ENCODE assay signal across 17 cellular contexts in the genomic region with DNA sequence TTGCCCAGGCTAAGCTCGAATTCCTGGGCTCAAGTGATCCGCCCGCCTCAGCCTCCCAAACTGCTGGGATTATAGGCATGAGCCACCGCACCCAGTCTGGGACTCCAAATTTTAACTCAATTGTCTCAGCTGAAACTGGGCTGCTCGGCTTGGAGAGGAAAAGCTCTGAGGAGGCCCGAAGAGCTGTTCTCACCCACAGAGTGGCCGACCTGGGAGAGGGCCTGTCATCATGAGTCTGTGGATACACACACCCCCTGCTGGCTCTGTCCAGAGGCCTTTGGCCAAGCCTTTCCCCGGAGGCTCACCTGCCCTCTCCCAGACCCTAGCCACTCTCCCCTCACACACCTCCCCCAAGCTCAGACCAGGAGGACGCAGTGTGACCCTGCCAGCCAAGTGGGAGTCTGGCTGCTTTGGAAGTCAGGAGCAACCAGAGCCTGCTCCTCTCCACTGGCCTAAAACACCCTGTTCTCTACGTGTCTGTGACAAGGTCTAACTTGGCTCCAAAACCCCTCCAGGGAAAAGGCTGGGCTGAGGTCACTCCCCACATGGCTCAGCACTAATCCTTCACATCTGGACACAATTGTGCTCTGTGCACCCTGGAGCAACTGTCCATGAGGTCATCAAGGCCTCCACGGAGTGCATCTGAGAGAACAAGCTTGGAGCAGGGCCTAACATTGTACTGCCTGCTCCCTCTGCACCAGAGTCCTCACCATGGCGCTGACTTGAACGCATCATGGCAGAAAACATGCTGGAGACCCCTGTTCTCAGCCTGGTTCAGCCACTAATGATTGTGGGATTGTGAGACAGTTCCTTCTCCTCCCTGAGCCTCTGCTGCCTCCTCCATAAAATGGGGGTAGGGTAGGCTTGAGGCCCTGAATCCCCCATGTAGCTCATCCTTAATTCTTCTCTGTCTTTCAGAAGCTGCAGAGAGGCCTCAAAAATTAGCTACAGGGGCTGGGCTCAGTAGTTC. TPM values are rescaled to one million over a fixed set of nuclear protein-coding genes. Genes with fewer than 3 reads are reported as not detected.
DNase-seq lines count a peak whose midpoint lies in the region; ATAC-seq and TF ChIP-seq lines count a peak whose summit lies in the region.
"Had no signal": no experiment of that assay in that cellular context is flagged by ENCODE, and none has a peak within 500 bp of the region (broad histone marks: within the 10 kb centered on the region; RNA-seq: fewer than 3 reads in every experiment).

No MANE protein-coding gene starts in this region.

- peaks cover 10% of the 10 kb centered on the region for H3K4me1 ChIP-seq in SJCRH30
- H3K4me1 ChIP-seq in gastroesophageal sphincter = peaks cover 0 to 8% (median 0%) of the 10 kb centered on the region in 3 donors

- H3K4me3 ChIP-seq in SJCRH30 (no peak overlapping the region), gastroesophageal sphincter (no peak overlapping the region)
- H3K4me3 ChIP-seq: smooth muscle cell had no signal

- H3K27me3 Mint-ChIP-seq in activated T-helper 1 cell treated with anti-CD3 and anti-CD28 coated beads, Interleukin-12 subunit alpha, Interleukin-12 subunit beta, Interleukin-2, Interleukin-4 antibody, amounts not matched to agents 30 ng/mL and 10 ng/mL and 1 ng/mL, durations not matched to agents 14 hours and 24 hours and 36 hours (ENCODE audit: insufficient read depth) = peaks cover 19% of the 10 kb centered on the region

- TF ChIP-seq EP300 in gastroesophageal sphincter (IDR thresholded peaks at IDR 0.05) = no peak

- WGBS in gastroesophageal sphincter (ENCODE audit: low coverage in 1 of 2), 2 donors = 75 to 86% methylated on average over 2 of the region's 13 CpGs

- intact Hi-C loops in activated T-helper 1 cell treated with anti-CD3 and anti-CD28 coated beads, Interleukin-12 subunit alpha, Interleukin-12 subunit beta, Interleukin-2, Interleukin-4 antibody, amounts not matched to agents 30 ng/mL and 10 ng/mL and 1 ng/mL, durations not matched to agents 14 hours and 24 hours and 36 hours (cut with micrococcal nuclease) = no loop called here

- no peaks in the 10 kb centered on the region for H3K36me3 Mint-ChIP-seq in activated T-helper 1 cell treated with anti-CD3 and anti-CD28 coated beads, Interleukin-12 subunit alpha, Interleukin-12 subunit beta, Interleukin-2, Interleukin-4 antibody, amounts not matched to agents 30 ng/mL and 10 ng/mL and 1 ng/mL, durations not matched to agents 14 hours and 24 hours and 36 hours (ENCODE audit: low read depth)

- H3K4me3 Mint-ChIP-seq in activated T-helper 1 cell treated with anti-CD3 and anti-CD28 coated beads, Interleukin-12 subunit alpha, Interleukin-12 subunit beta, Interleukin-2, Interleukin-4 antibody, amounts not matched to agents 30 ng/mL and 10 ng/mL and 1 ng/mL, durations not matched to agents 14 hours and 24 hours and 36 hours = no peak overlapping the region
- H3K4me3 Mint-ChIP-seq: central memory CD8-positive, alpha-beta T cell had no signal

- H3K36me3 ChIP-seq in SJCRH30 (no peaks in the 10 kb centered on the region), gastroesophageal sphincter (no peaks in the 10 kb centered on the region)

- H3K4me1 Mint-ChIP-seq in activated T-helper 1 cell treated with anti-CD3 and anti-CD28 coated beads, Interleukin-12 subunit alpha, Interleukin-12 subunit beta, Interleukin-2, Interleukin-4 antibody, amounts not matched to agents 30 ng/mL and 10 ng/mL and 1 ng/mL, durations not matched to agents 14 hours and 24 hours and 36 hours (ENCODE audit: low read depth) = no peaks in the 10 kb centered on the region
- H3K4me1 Mint-ChIP-seq: central memory CD8-positive, alpha-beta T cell had no signal

- H3K27ac Mint-ChIP-seq in activated T-helper 1 cell treated with anti-CD3 and anti-CD28 coated beads, Interleukin-12 subunit alpha, Interleukin-12 subunit beta, Interleukin-2, Interleukin-4 antibody, amounts not matched to agents 30 ng/mL and 10 ng/mL and 1 ng/mL, durations not matched to agents 14 hours and 24 hours and 36 hours = no peak overlapping the region
- H3K27ac Mint-ChIP-seq: activated T-helper 2 cell treated with anti-CD3 and anti-CD28 coated beads, Interferon-gamma antibody, Interleukin-2, Interleukin-4, amounts not matched to agents 10 μg/mL and 5 μg/mL and 100 μg/mL, durations not matched to agents 14 hours and 24 hours and 36 hours had no signal

- ATAC-seq in gastroesophageal sphincter (peak; percentile 63), HG03196 (IDR thresholded peaks at IDR 0.05; ENCODE audit: unreplicated experiment) (no peak)
- ATAC-seq: activated CD4-positive, CD25-positive, alpha-beta regulatory T cell treated with anti-CD3 and anti-CD28 coated beads, Interleukin-2, amount 50 U/mL, for 24 hours had no signal

- DNase-seq in AG20443 (ENCODE audit: low spot score) = peak; percentile 82
- DNase-seq in SJCRH30 = peak; percentile 82 to 83
- DNase-seq in non-pigmented ciliary epithelial cell (ENCODE audit: low read depth) = peak; percentile 15
- no peak for DNase-seq in germinal center (ENCODE audit: low spot score)
- DNase-seq in activated T-helper 1 cell treated with anti-CD3 and anti-CD28 coated beads, Interleukin-12 subunit alpha, Interleukin-12 subunit beta, Interleukin-2, Interleukin-4 antibody, amounts not matched to agents 30 ng/mL and 10 ng/mL and 1 ng/mL, durations not matched to agents 14 hours and 24 hours and 36 hours (ENCODE audit: low spot score) = no peak
- DNase-seq in stimulated activated CD4-positive, alpha-beta T cell treated with anti-CD3 and anti-CD28 coated beads, Interleukin-4, amount 100 ng/mL, for 1 hour = no peak
- DNase-seq: AML-193; NCI-H1105; NCI-H524 treated with DMSO at 0.1 percent for 48 hours; SHP77; stimulated activated CD8-positive, alpha-beta memory T cell treated with anti-CD3 and anti-CD28 coated beads, Interleukin-4, amount 100 ng/mL, for 48 hours had no signal

- H3K9me3 ChIP-seq in SJCRH30 (replicated peaks) (no peaks in the 10 kb centered on the region), gastroesophageal sphincter (no peaks in the 10 kb centered on the region)

- TF ChIP-seq CTCF in gastroesophageal sphincter (IDR thresholded peaks at IDR 0.05) = no peak

- TF ChIP-seq POLR2A in gastroesophageal sphincter (IDR thresholded peaks at IDR 0.05) = no peak

- no peaks in the 10 kb centered on the region for H3K9me3 Mint-ChIP-seq in activated T-helper 1 cell treated with anti-CD3 and anti-CD28 coated beads, Interleukin-12 subunit alpha, Interleukin-12 subunit beta, Interleukin-2, Interleukin-4 antibody, amounts not matched to agents 30 ng/mL and 10 ng/mL and 1 ng/mL, durations not matched to agents 14 hours and 24 hours and 36 hours
- H3K9me3 Mint-ChIP-seq: activated T-helper 2 cell treated with anti-CD3 and anti-CD28 coated beads, Interferon-gamma antibody, Interleukin-2, Interleukin-4, amounts not matched to agents 10 μg/mL and 5 μg/mL and 100 μg/mL, durations not matched to agents 14 hours and 24 hours and 36 hours; central memory CD8-positive, alpha-beta T cell had no signal

- H3K27me3 ChIP-seq in SJCRH30 (no peaks in the 10 kb centered on the region), gastroesophageal sphincter (peaks cover 51% of the 10 kb centered on the region)

- peak overlapping the region; percentile 57 for H3K27ac ChIP-seq in SJCRH30
- H3K27ac ChIP-seq in gastroesophageal sphincter = peak overlapping the region in 2 of 4 donors; percentile 5 to 9

RNA-seq across cellular contexts. Expression of gene RAB6C, which starts 49.9 kb away (rescaled TPM):
- not detected in 2 replicates for total RNA-seq in SJCRH30 (2014; rRNA removed; shearing (Covaris generic))
- total RNA-seq in gastroesophageal sphincter = 1 to 10 TPM in 1 of 4 donors, under 1 TPM in 2, not detected in 1; 0.42 to 1.9 (median 0.46) TPM
- 0.07 TPM in 1 of 2 replicates, not detected in the other for total RNA-seq in activated T-helper 1 cell treated with anti-CD3 and anti-CD28 coated beads, Interleukin-12 subunit alpha, Interleukin-12 subunit beta, Interleukin-2, Interleukin-4 antibody, amounts not matched to agents 30 ng/mL and 10 ng/mL and 1 ng/mL, durations not matched to agents 14 hours and 24 hours and 36 hours
- total RNA-seq: activated T-helper 2 cell treated with anti-CD3 and anti-CD28 coated beads, Interferon-gamma antibody, Interleukin-2, Interleukin-4, amounts not matched to agents 10 μg/mL and 5 μg/mL and 100 μg/mL, durations not matched to agents 14 hours and 24 hours and 36 hours had no signal

Comparison
In these comparisons a context has a peak if more than half of its experiments do, and no peak if none do; other contexts are left out.
1. DNase-seq: peak in AG20443 (single experiment), SJCRH30 (2 of 2) and non-pigmented ciliary epithelial cell (single experiment); none in germinal center (single experiment), activated T-helper 1 cell treated with anti-CD3 and anti-CD28 coated beads, Interleukin-12 subunit alpha, Interleukin-12 subunit beta, Interleukin-2, Interleukin-4 antibody, amounts not matched to agents 30 ng/mL and 10 ng/mL and 1 ng/mL, durations not matched to agents 14 hours and 24 hours and 36 hours (single experiment) and stimulated activated CD4-positive, alpha-beta T cell treated with anti-CD3 and anti-CD28 coated beads, Interleukin-4, amount 100 ng/mL, for 1 hour (single experiment).